8 cellular contexts compared by ENCODE assay signal in the genomic region with DNA sequence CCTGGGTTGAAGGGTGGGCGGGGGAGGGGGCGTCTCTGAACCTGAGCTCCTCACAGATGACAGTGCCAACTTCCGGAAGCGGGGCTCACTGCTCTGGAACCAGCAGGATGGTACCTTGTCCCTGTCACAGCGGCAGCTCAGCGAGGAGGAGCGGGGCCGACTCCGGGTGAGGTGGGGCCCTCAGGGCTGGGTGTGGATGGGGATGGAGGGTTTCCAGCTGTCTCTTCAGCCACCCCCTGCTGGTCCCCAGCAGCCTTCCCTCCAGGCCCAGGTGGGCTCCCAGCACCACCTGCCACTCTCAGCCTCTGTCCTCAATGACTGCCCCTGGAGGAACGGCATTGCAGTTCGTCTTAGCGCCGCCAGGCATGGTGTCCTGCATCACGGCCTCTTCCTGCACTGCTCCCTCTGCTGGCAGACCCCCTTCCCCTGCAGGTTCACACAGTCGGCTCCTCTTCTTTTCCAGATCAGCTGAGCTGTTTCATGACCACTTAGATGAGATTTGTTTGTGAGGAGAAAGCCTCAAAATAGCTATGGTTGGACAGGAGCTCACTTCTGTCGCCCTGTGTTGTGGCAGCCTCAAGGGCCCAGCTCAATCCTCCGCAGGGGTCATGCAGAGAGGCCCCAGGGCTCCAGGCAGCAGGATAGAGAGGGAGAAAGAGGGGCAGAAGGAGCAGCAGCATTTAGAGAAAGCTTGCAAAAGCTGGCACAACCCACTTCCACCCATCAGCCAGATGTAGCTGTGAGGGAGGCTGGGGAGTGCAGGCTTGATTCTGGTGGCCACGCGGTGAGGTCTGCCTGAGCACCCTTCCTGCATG. TPM values are rescaled to one million over a fixed set of nuclear protein-coding genes. Genes with fewer than 3 reads are reported as not detected.
DNase-seq lines count a peak whose midpoint lies in the region; ATAC-seq, FAIRE-seq and TF ChIP-seq lines count a peak whose summit lies in the region.

No MANE protein-coding gene starts in this region.

- peaks cover 19% of the 10 kb centered on the region for H3K4me1 Mint-ChIP-seq in activated T-cell treated with anti-CD3 and anti-CD28 coated beads, Interleukin-2, amount 50 U/mL, for 4 hours (ENCODE audit: low read depth)
- peaks cover 51% of the 10 kb centered on the region for H3K4me1 Mint-ChIP-seq in stimulated activated effector memory CD8-positive, alpha-beta T cell treated with anti-CD3 and anti-CD28 coated beads, Interleukin-12 subunit alpha, Interleukin-12 subunit beta, amount 100 ng/mL, for 72 hours
- peaks cover 38% of the 10 kb centered on the region for H3K4me1 Mint-ChIP-seq in stimulated activated memory B cell treated with anti-CD40 and anti-IgM and Interleukin-4, amounts not matched to agents 10 μg/mL and 1 μg/mL and 100 μg/mL, for 72 hours

- H4K20me1 ChIP-seq in H1 (replicated peaks in 1 of 2; ENCODE audit: control insufficient read depth in 1 of 2, insufficient read depth in 2 of 2, low read length in 2 of 2): peaks cover 7 to 8% of the 10 kb centered on the region in 2 experiments

- peak overlapping the region; percentile 43 for H3K4me3 Mint-ChIP-seq in activated T-cell treated with anti-CD3 and anti-CD28 coated beads, Interleukin-2, amount 50 U/mL, for 4 hours
- no peak overlapping the region for H3K4me3 Mint-ChIP-seq in stimulated activated effector memory CD8-positive, alpha-beta T cell treated with anti-CD3 and anti-CD28 coated beads, Interleukin-12 subunit alpha, Interleukin-12 subunit beta, amount 100 ng/mL, for 72 hours
- no peak overlapping the region for H3K4me3 Mint-ChIP-seq in stimulated activated memory B cell treated with anti-CD40 and anti-IgM and Interleukin-4, amounts not matched to agents 10 μg/mL and 1 μg/mL and 100 μg/mL, for 72 hours

- no peak for TF ChIP-seq EP300 in H1 (IDR thresholded peaks at IDR 0.05; ENCODE audit: borderline replicate concordance in 1 of 2, low read depth in 2 of 2, low read length in 2 of 2)

- H3K79me2 ChIP-seq in H1 (ENCODE audit: control insufficient read depth in 1 of 2, insufficient read depth in 2 of 2, low read length in 2 of 2): peaks cover 4 to 16% of the 10 kb centered on the region in 2 experiments; a peak in 3 of 4 replicates

- H3K4me3 ChIP-seq in H1 (ENCODE audit: extremely low read depth in 1 of 4, insufficient read depth in 2 of 4, low read depth in 3 of 4, low read length in 4 of 4): no peak overlapping the region

- no peaks in the 10 kb centered on the region for H3K4me1 ChIP-seq in H1 (replicated peaks in 1 of 4; ENCODE audit: control insufficient read depth in 3 of 4, insufficient read depth in 4 of 4, low read length in 3 of 4)

- H3K14ac ChIP-seq in H1 (ENCODE audit: insufficient read length): no peak overlapping the region

- no peak overlapping the region for H2BK5ac ChIP-seq in H1 (ENCODE audit: low read depth, low read length)

- H3K79me1 ChIP-seq in H1 (ENCODE audit: low read depth, low read length): peaks cover 10% of the 10 kb centered on the region

- CTCF ChIA-PET in H1 (lab: Charles Lee; ENCODE audit: partially characterized antibody): interaction anchor here (0.9 to 2.6 kb wide), 32 partner anchors 9 to 300 kb away, joined by 3 to 18 read pairs (median 5); partner anchors contain the start of gene JOSD2

- H3K27me3 Mint-ChIP-seq in activated T-cell treated with anti-CD3 and anti-CD28 coated beads, Interleukin-2, amount 50 U/mL, for 4 hours (ENCODE audit: low read depth): no peaks in the 10 kb centered on the region
- no peaks in the 10 kb centered on the region for H3K27me3 Mint-ChIP-seq in stimulated activated memory B cell treated with anti-CD40 and anti-IgM and Interleukin-4, amounts not matched to agents 10 μg/mL and 1 μg/mL and 100 μg/mL, for 72 hours

- no peak for DNase-seq in activated T-cell treated with anti-CD3 and anti-CD28 coated beads, Interleukin-2, amount 50 U/mL, for 4 hours
- no peak for DNase-seq in activated T-cell treated with anti-CD3 and anti-CD28 coated beads, Interleukin-2, amount 50 U/mL, for 1 hour
- DNase-seq in NAMALWA (ENCODE audit: low spot score) (peak; percentile 41), H1 (ENCODE audit: low read depth in 1 of 2, low spot score in 2 of 2) (peak in 1 of 2 experiments; percentile 82), NK-92 (lab: John Stamatoyannopoulos, UW; ENCODE audit: unreplicated experiment) (no peak)
- DNase-seq in stimulated activated effector memory CD8-positive, alpha-beta T cell treated with anti-CD3 and anti-CD28 coated beads, Interleukin-12 subunit alpha, Interleukin-12 subunit beta, amount 100 ng/mL, for 72 hours (ENCODE audit: low spot score in 2 of 2): no peak

- no peak overlapping the region for H3K18ac ChIP-seq in H1 (ENCODE audit: extremely low read depth, low read length)

- ATAC-seq in activated T-cell treated with anti-CD3 and anti-CD28 coated beads, Interleukin-2, amount 50 U/mL, for 4 hours: no peak
- no peak for ATAC-seq in stimulated activated effector memory CD8-positive, alpha-beta T cell treated with anti-CD3 and anti-CD28 coated beads, Interleukin-12 subunit alpha, Interleukin-12 subunit beta, amount 100 ng/mL, for 72 hours
- ATAC-seq in stimulated activated memory B cell treated with anti-CD40 and anti-IgM and Interleukin-4, amounts not matched to agents 10 μg/mL and 1 μg/mL and 100 μg/mL, for 72 hours: no peak
- no peak for ATAC-seq in HG02642 (IDR thresholded peaks at IDR 0.05; ENCODE audit: poor library complexity, unreplicated experiment)

- TF ChIP-seq RAD21 in H1 (IDR thresholded peaks at IDR 0.05 in 1 of 2, conservative IDR thresholded peaks at IDR 0.05 in 1 of 2; ENCODE audit: low read depth in 2 of 2, low read length in 2 of 2): peak; percentile 47 to 56; a peak in 3 of 4 replicates

- H3K23ac ChIP-seq in H1 (ENCODE audit: insufficient read length): no peak overlapping the region

- H3K27ac ChIP-seq in H1 (ENCODE audit: low read depth, low read length): no peak overlapping the region

- peaks cover 3 to 6% of the 10 kb centered on the region in 2 experiments; a peak in 3 of 4 replicates for H3K9me3 ChIP-seq in H1 (ENCODE audit: insufficient read depth in 2 of 2, low read depth in 1 of 2, low read length in 1 of 2)

- no peak overlapping the region for H3K56ac ChIP-seq in H1 (replicated peaks; ENCODE audit: insufficient read length, low read depth, low read length)

- peak overlapping the region; percentile 22 for H3K27ac Mint-ChIP-seq in stimulated activated effector memory CD8-positive, alpha-beta T cell treated with anti-CD3 and anti-CD28 coated beads, Interleukin-12 subunit alpha, Interleukin-12 subunit beta, amount 100 ng/mL, for 72 hours
- H3K27ac Mint-ChIP-seq in stimulated activated memory B cell treated with anti-CD40 and anti-IgM and Interleukin-4, amounts not matched to agents 10 μg/mL and 1 μg/mL and 100 μg/mL, for 72 hours: no peak overlapping the region

- peaks cover 2% of the 10 kb centered on the region; the same call in 1 of the 2 replicates for H3K23me2 ChIP-seq in H1 (ENCODE audit: low read depth, low read length)

- no peaks in the 10 kb centered on the region; a peak in 1 of 7 replicates for H3K27me3 ChIP-seq in H1 (replicated peaks in 1 of 4; ENCODE audit: control insufficient read depth in 3 of 4, extremely low read depth in 1 of 4, insufficient read depth in 3 of 4, low read length in 3 of 4)

- POLR2A ChIA-PET in H1 (lab: Charles Lee; ENCODE audit: partially characterized antibody): interaction anchor here (0.7 to 2.5 kb wide), 13 partner anchors 11 to 146 kb away, joined by 3 to 8 read pairs (median 3); partner anchors contain the start of genes JOSD2, NR1H2 and POLD1

- H3K9me3 Mint-ChIP-seq in activated T-cell treated with anti-CD3 and anti-CD28 coated beads, Interleukin-2, amount 50 U/mL, for 4 hours: no peaks in the 10 kb centered on the region
- H3K9me3 Mint-ChIP-seq in stimulated activated effector memory CD8-positive, alpha-beta T cell treated with anti-CD3 and anti-CD28 coated beads, Interleukin-12 subunit alpha, Interleukin-12 subunit beta, amount 100 ng/mL, for 72 hours: no peaks in the 10 kb centered on the region
- H3K9me3 Mint-ChIP-seq in stimulated activated memory B cell treated with anti-CD40 and anti-IgM and Interleukin-4, amounts not matched to agents 10 μg/mL and 1 μg/mL and 100 μg/mL, for 72 hours: no peaks in the 10 kb centered on the region

- H4K8ac ChIP-seq in H1 (ENCODE audit: extremely low read depth, insufficient read depth, low read length): no peak overlapping the region

- FAIRE-seq in H1 (lab: Jason Lieb, UNC): peak; percentile 72

- H3K4me2 ChIP-seq in H1 (ENCODE audit: insufficient read depth in 1 of 2, low read depth in 2 of 2, low read length in 2 of 2): no peak overlapping the region

- H3K4ac ChIP-seq in H1 (replicated peaks; ENCODE audit: insufficient read length, low read depth, low read length): no peak overlapping the region

- no peak for TF ChIP-seq POLR2A in H1 (IDR thresholded peaks at IDR 0.05; ENCODE audit: control extremely low read depth in 1 of 2, low read depth in 2 of 2, low read length in 2 of 2)

- peaks cover 12% of the 10 kb centered on the region for H3K36me3 Mint-ChIP-seq in activated T-cell treated with anti-CD3 and anti-CD28 coated beads, Interleukin-2, amount 50 U/mL, for 4 hours (ENCODE audit: insufficient read depth)
- peaks cover 73% of the 10 kb centered on the region for H3K36me3 Mint-ChIP-seq in stimulated activated effector memory CD8-positive, alpha-beta T cell treated with anti-CD3 and anti-CD28 coated beads, Interleukin-12 subunit alpha, Interleukin-12 subunit beta, amount 100 ng/mL, for 72 hours
- H3K36me3 Mint-ChIP-seq in stimulated activated memory B cell treated with anti-CD40 and anti-IgM and Interleukin-4, amounts not matched to agents 10 μg/mL and 1 μg/mL and 100 μg/mL, for 72 hours: peaks cover 59% of the 10 kb centered on the region

- H2BK12ac ChIP-seq in H1 (ENCODE audit: low read depth, low read length): no peak overlapping the region

- H2BK120ac ChIP-seq in H1 (replicated peaks; ENCODE audit: low read depth, low read length): no peak overlapping the region

- no peak overlapping the region for H3K9ac ChIP-seq in H1 (replicated peaks in 1 of 4; ENCODE audit: extremely low read depth in 1 of 4, low read depth in 3 of 4, low read length in 3 of 4)

- H4K91ac ChIP-seq in H1 (replicated peaks; ENCODE audit: insufficient read length, low read length): no peak overlapping the region

- no peak overlapping the region for H2AFZ ChIP-seq in H1 (ENCODE audit: low read length)

- H3K36me3 ChIP-seq in H1 (ENCODE audit: control insufficient read depth in 2 of 4, insufficient read depth in 4 of 4, low read length in 3 of 4): peaks cover 2 to 51% (median 12%) of the 10 kb centered on the region in 4 experiments; a peak in 6 of 8 replicates

- no peak overlapping the region for H2BK20ac ChIP-seq in H1 (ENCODE audit: low read length)

- TF ChIP-seq CTCF in H1 (IDR thresholded peaks at IDR 0.05; ENCODE audit: control extremely low read depth in 1 of 3, insufficient read depth in 1 of 3, low read depth in 1 of 3, low read length in 3 of 3): peak; percentile 94 to 99 (median 97)

- H4K5ac ChIP-seq in H1 (ENCODE audit: insufficient read length, low read depth, low read length): no peak overlapping the region

- H2BK15ac ChIP-seq in H1 (ENCODE audit: low read length): no peak overlapping the region

- WGBS in H1 (ENCODE audit: extremely low coverage in 1 of 2, insufficient coverage in 1 of 2, insufficient read length in 1 of 2, insufficient replicate concordance in 2 of 2, low coverage in 1 of 2, low lambda C conversion rate in 2 of 2, missing lambda C conversion rate in 1 of 2), 2 experiments: 88% methylated on average over 12 of the region's 19 CpGs; no CpG with 5 or more reads in 1 of the 2 experiments

- H2AK5ac ChIP-seq in H1 (ENCODE audit: low read depth, low read length): no peak overlapping the region

RNA-seq across cellular contexts. Expression of gene GARIN5A, which starts 2.5 kb away (rescaled TPM):
- under 1 TPM; 0.26 to 0.84 (median 0.66) TPM for total RNA-seq in activated T-cell treated with anti-CD3 and anti-CD28 coated beads, Interleukin-2, amount 50 U/mL, for 4 hours
- total RNA-seq in H1 (2021; fragmentation: NEBNext Ultra II Directional; extraction: Animal tissue kit (Norgen Biotek cat#: 25700)): 8.1 and 9.1 TPM in 2 replicates
- 18.5 and 31.5 TPM in 2 replicates for polyA plus RNA-seq in H1 (2011; rRNA removed)
- 17.2 TPM for polyA plus RNA-seq in H1 (2011; cell fraction: cytosol; rRNA removed)
- 18.7 TPM for polyA plus RNA-seq in H1 (2011; cell fraction: nucleus; rRNA removed)
- polyA plus RNA-seq in H1 (2012, experiment 1 of 2): 6.0 to 10.7 TPM (median 8.0 TPM) in 4 replicates
- 10.8 TPM for polyA plus RNA-seq in H1 (2012, experiment 2 of 2)
- polyA plus RNA-seq in H1 (2013, experiment 1 of 2): 10.7 TPM
- 10.1 TPM for polyA plus RNA-seq in H1 (2013, experiment 2 of 2)
- 1.7 and 2.5 TPM in 2 replicates for polyA minus RNA-seq in H1 (2011; rRNA and poly(A)+ RNA removed)
- 5.8 TPM for polyA minus RNA-seq in H1 (2011; cell fraction: cytosol; rRNA and poly(A)+ RNA removed)
- 4.2 TPM for polyA minus RNA-seq in H1 (2011; cell fraction: nucleus; rRNA and poly(A)+ RNA removed)

RNA-seq across cellular contexts. Expression of gene EMC10, which starts 2.8 kb away (rescaled TPM):
- 100 to 1,000 TPM; 111 to 122 (median 117) TPM for total RNA-seq in activated T-cell treated with anti-CD3 and anti-CD28 coated beads, Interleukin-2, amount 50 U/mL, for 4 hours
- total RNA-seq in H1 (2021; fragmentation: NEBNext Ultra II Directional; extraction: Animal tissue kit (Norgen Biotek cat#: 25700)): 103 and 105 TPM in 2 replicates
- polyA plus RNA-seq in H1 (2011; rRNA removed): 77.6 and 107 TPM in 2 replicates
- polyA plus RNA-seq in H1 (2011; cell fraction: cytosol; rRNA removed): 75.9 TPM
- 70.6 TPM for polyA plus RNA-seq in H1 (2011; cell fraction: nucleus; rRNA removed)
- polyA plus RNA-seq in H1 (2012, experiment 1 of 2): 56.1 to 88.6 TPM (median 80.3 TPM) in 4 replicates
- polyA plus RNA-seq in H1 (2012, experiment 2 of 2): 93.7 TPM
- polyA plus RNA-seq in H1 (2013, experiment 1 of 2): 103 TPM
- polyA plus RNA-seq in H1 (2013, experiment 2 of 2): 124 TPM
- polyA minus RNA-seq in H1 (2011; rRNA and poly(A)+ RNA removed): 12.5 and 15.9 TPM in 2 replicates
- 45.6 TPM for polyA minus RNA-seq in H1 (2011; cell fraction: cytosol; rRNA and poly(A)+ RNA removed)
- 21.1 TPM for polyA minus RNA-seq in H1 (2011; cell fraction: nucleus; rRNA and poly(A)+ RNA removed)

RNA-seq across cellular contexts. Expression of gene JOSD2, which starts 31.9 kb away (rescaled TPM):
- 10 to 100 TPM; 51.7 to 59.4 (median 55.6) TPM for total RNA-seq in activated T-cell treated with anti-CD3 and anti-CD28 coated beads, Interleukin-2, amount 50 U/mL, for 4 hours
- total RNA-seq in H1 (2021; fragmentation: NEBNext Ultra II Directional; extraction: Animal tissue kit (Norgen Biotek cat#: 25700)): 1.9 and 3.6 TPM in 2 replicates
- 5.6 and 6.6 TPM in 2 replicates for polyA plus RNA-seq in H1 (2011; rRNA removed)
- polyA plus RNA-seq in H1 (2011; cell fraction: cytosol; rRNA removed): 5.1 TPM
- 3.1 TPM for polyA plus RNA-seq in H1 (2011; cell fraction: nucleus; rRNA removed)
- polyA plus RNA-seq in H1 (2012, experiment 1 of 2): 3.2 to 5.8 TPM (median 4.1 TPM) in 4 replicates
- polyA plus RNA-seq in H1 (2012, experiment 2 of 2): 6.1 TPM
- 1.4 TPM for polyA plus RNA-seq in H1 (2013, experiment 1 of 2)
- polyA plus RNA-seq in H1 (2013, experiment 2 of 2): 2.0 TPM
- polyA minus RNA-seq in H1 (2011; rRNA and poly(A)+ RNA removed): 0.22 and 0.24 TPM in 2 replicates
- polyA minus RNA-seq in H1 (2011; cell fraction: cytosol; rRNA and poly(A)+ RNA removed): 3.0 TPM
- 3.1 TPM for polyA minus RNA-seq in H1 (2011; cell fraction: nucleus; rRNA and poly(A)+ RNA removed)

RNA-seq across cellular contexts. Expression of gene ASPDH, which starts 34.6 kb away (rescaled TPM):
- total RNA-seq in activated T-cell treated with anti-CD3 and anti-CD28 coated beads, Interleukin-2, amount 50 U/mL, for 4 hours: not detected
- total RNA-seq in H1 (2021; fragmentation: NEBNext Ultra II Directional; extraction: Animal tissue kit (Norgen Biotek cat#: 25700)): not detected in 2 replicates
- not detected in 2 replicates for polyA plus RNA-seq in H1 (2011; rRNA removed)
- polyA plus RNA-seq in H1 (2011; cell fraction: cytosol; rRNA removed): 0.21 TPM
- not detected for polyA plus RNA-seq in H1 (2011; cell fraction: nucleus; rRNA removed)
- polyA plus RNA-seq in H1 (2012, experiment 1 of 2): 0.34 TPM in 1 of 4 replicates, not detected in the others
- not detected for polyA plus RNA-seq in H1 (2012, experiment 2 of 2)
- not detected for polyA plus RNA-seq in H1 (2013, experiment 1 of 2)
- polyA plus RNA-seq in H1 (2013, experiment 2 of 2): not detected
- polyA minus RNA-seq in H1 (2011; rRNA and poly(A)+ RNA removed): not detected in 2 replicates
- polyA minus RNA-seq in H1 (2011; cell fraction: cytosol; rRNA and poly(A)+ RNA removed): not detected
- polyA minus RNA-seq in H1 (2011; cell fraction: nucleus; rRNA and poly(A)+ RNA removed): not detected

RNA-seq across cellular contexts. Expression of gene MYBPC2, which starts 46.4 kb away (rescaled TPM):
- total RNA-seq in activated T-cell treated with anti-CD3 and anti-CD28 coated beads, Interleukin-2, amount 50 U/mL, for 4 hours: under 1 TPM in 2 of 3 donors, not detected in 1; 0.08 to 0.60 TPM
- total RNA-seq in H1 (2021; fragmentation: NEBNext Ultra II Directional; extraction: Animal tissue kit (Norgen Biotek cat#: 25700)): 3.1 and 4.1 TPM in 2 replicates
- 1.8 and 2.7 TPM in 2 replicates for polyA plus RNA-seq in H1 (2011; rRNA removed)
- polyA plus RNA-seq in H1 (2011; cell fraction: cytosol; rRNA removed): 3.3 TPM
- 8.8 TPM for polyA plus RNA-seq in H1 (2011; cell fraction: nucleus; rRNA removed)
- 1.9 to 7.3 TPM (median 5.3 TPM) in 4 replicates for polyA plus RNA-seq in H1 (2012, experiment 1 of 2)
- polyA plus RNA-seq in H1 (2012, experiment 2 of 2): 1.5 TPM
- polyA plus RNA-seq in H1 (2013, experiment 1 of 2): 2.8 TPM
- 3.1 TPM for polyA plus RNA-seq in H1 (2013, experiment 2 of 2)
- polyA minus RNA-seq in H1 (2011; rRNA and poly(A)+ RNA removed): 2.0 and 2.5 TPM in 2 replicates
- polyA minus RNA-seq in H1 (2011; cell fraction: cytosol; rRNA and poly(A)+ RNA removed): 1.3 TPM
- polyA minus RNA-seq in H1 (2011; cell fraction: nucleus; rRNA and poly(A)+ RNA removed): 2.8 TPM

Comparison
In these comparisons a context has a peak if more than half of its experiments do, and no peak if none do; other contexts are left out.
1. RNA of gene JOSD2, which starts 31.9 kb away (total RNA-seq): 51.7 to 59.4 TPM in activated T-cell treated with anti-CD3 and anti-CD28 coated beads, Interleukin-2, amount 50 U/mL, for 4 hours; 1.9 to 3.6 TPM in H1; every median in the first group is over 10 times any median in the second.